In genomic region chr17:50904522-50905459, GRCh38 we compare ENCODE assay signal across 1 cellular context.
TF ChIP-seq lines count a peak whose summit lies in the region.

No MANE protein-coding gene starts in this region.

TF ChIP-seq in HEK293, 187 proteins besides CTCF, POLR2A, EP300 and RAD21 (continued from another document):
- TF ChIP-seq HOXA7 (CRISPR knock-in tag; IDR thresholded peaks at IDR 0.05; ENCODE audit: borderline replicate concordance) (no peak), EGR2 (tag by site-specific recombination; IDR thresholded peaks at IDR 0.05; ENCODE audit: low read depth) (peak; percentile 62; the same call in 1 of the 2 replicates), ZNF19 (tag by site-specific recombination; IDR thresholded peaks at IDR 0.05; ENCODE audit: low read depth) (no peak), SP2 (tag by site-specific recombination; IDR thresholded peaks at IDR 0.05) (no peak), HOXD13 (CRISPR knock-in tag; IDR thresholded peaks at IDR 0.05; ENCODE audit: borderline replicate concordance) (no peak), ZBTB7A (tag by site-specific recombination; IDR thresholded peaks at IDR 0.05; ENCODE audit: low read depth) (no peak), ZNF335 (tag by site-specific recombination; conservative IDR thresholded peaks at IDR 0.05) (peak; percentile 86), ZNF23 (tag by site-specific recombination; IDR thresholded peaks at IDR 0.05; ENCODE audit: borderline replicate concordance) (no peak), ZXDB (tag by site-specific recombination; IDR thresholded peaks at IDR 0.05) (no peak), ZSCAN16 (tag by site-specific recombination; IDR thresholded peaks at IDR 0.05) (no peak), ZNF501 (tag by site-specific recombination; IDR thresholded peaks at IDR 0.05) (no peak)
- TF ChIP-seq, protein P1, sequence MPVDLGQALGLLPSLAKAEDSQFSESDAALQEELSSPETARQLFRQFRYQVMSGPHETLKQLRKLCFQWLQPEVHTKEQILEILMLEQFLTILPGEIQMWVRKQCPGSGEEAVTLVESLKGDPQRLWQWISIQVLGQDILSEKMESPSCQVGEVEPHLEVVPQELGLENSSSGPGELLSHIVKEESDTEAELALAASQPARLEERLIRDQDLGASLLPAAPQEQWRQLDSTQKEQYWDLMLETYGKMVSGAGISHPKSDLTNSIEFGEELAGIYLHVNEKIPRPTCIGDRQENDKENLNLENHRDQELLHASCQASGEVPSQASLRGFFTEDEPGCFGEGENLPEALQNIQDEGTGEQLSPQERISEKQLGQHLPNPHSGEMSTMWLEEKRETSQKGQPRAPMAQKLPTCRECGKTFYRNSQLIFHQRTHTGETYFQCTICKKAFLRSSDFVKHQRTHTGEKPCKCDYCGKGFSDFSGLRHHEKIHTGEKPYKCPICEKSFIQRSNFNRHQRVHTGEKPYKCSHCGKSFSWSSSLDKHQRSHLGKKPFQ (tag by site-specific recombination; IDR thresholded peaks at IDR 0.05), result no peak
